In the genomic region with DNA sequence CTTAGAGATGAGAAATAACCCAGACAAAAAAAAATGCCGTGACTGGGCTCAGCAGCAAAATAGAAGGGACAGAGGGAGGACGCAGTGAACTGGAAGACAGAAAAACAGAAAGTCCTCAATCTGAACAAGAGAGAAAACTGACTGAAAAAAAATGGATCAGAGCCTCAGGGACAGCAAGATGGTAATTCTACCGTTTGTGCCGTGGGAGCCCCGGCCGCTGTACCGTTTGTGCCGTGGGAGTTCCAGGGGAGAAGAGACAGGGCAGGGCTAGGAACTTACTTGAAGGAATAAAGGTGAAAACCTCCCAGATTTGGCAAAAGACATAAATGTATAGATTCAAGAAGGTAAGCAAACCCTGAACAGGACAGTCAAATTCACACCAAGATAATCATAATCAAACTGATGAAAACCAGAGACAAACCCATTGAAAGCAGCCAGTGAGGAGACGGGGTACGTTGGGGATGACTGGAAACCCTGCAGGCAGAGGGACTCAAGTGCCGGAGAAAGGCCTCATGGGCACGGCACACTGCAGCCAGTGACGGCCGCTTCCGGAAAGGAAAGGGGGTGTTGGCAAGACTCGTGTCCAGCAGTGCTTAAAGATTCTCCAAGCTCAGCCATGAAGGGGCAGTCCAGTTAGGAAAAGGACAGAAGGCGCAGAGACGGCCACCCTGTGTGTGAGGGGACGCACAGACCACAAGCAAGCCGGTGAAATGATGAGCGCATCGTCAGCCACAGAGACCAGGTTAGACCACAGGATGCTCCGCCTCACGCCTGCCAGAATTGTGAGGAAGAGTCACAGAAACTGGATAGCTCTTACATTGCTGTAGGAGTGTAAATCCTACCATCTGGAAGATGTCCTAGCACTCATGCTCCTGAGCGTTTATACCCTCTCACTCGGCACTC, we compare ENCODE assay signal across 12 cellular contexts. TPM values are rescaled to one million over a fixed set of nuclear protein-coding genes. Genes with fewer than 3 reads are reported as not detected.
DNase-seq lines count a peak whose midpoint lies in the region; ATAC-seq, FAIRE-seq and TF ChIP-seq lines count a peak whose summit lies in the region.
"Had no signal": no experiment of that assay in that cellular context is flagged by ENCODE, and none has a peak within 500 bp of the region (broad histone marks: within the 10 kb centered on the region; RNA-seq: fewer than 3 reads in every experiment).

No MANE protein-coding gene starts in this region.

- H3K18ac ChIP-seq in IMR-90 (ENCODE audit: low read depth, low read length): no peak overlapping the region

- H3K4me1 ChIP-seq in IMR-90 (ENCODE audit: control insufficient read depth, insufficient read depth, low read length) (no peaks in the 10 kb centered on the region), HepG2 (ENCODE audit: insufficient read depth, low read length) (no peaks in the 10 kb centered on the region)

- H2BK120ac ChIP-seq in IMR-90 (ENCODE audit: low read depth, low read length): no peak overlapping the region

- WGBS in IMR-90 (ENCODE audit: extremely low coverage in 2 of 2, insufficient read length in 1 of 2), 2 experiments: 89% methylated on average over 14 of the region's 26 CpGs; no CpG with 5 or more reads in 1 of the 2 experiments
- WGBS in HepG2 (ENCODE audit: low lambda C conversion rate): 91% methylated on average over 24 of the region's 26 CpGs

- peaks cover 5% of the 10 kb centered on the region; the same call in 1 of the 2 replicates for H3K36me3 ChIP-seq in IMR-90 (ENCODE audit: control insufficient read depth, insufficient read depth, low read length)
- H3K36me3 ChIP-seq in HepG2 (replicated peaks in 1 of 2; ENCODE audit: control insufficient read depth in 1 of 2, insufficient read depth in 2 of 2, low read length in 2 of 2): peaks cover 0 to 13% of the 10 kb centered on the region in 2 experiments; a peak in 1 of 5 replicates

- POLR2A ChIA-PET in IMR-90 (lab: Charles Lee; ENCODE audit: unreplicated experiment) (no interaction called here), HepG2 (lab: Yijun Ruan, JAX) (no interaction called here)

- H3K27me3 ChIP-seq in IMR-90 (ENCODE audit: control insufficient read depth, insufficient read depth, low read length) (no peaks in the 10 kb centered on the region), HepG2 (ENCODE audit: control insufficient read depth in 1 of 2, insufficient read depth in 2 of 2, low read length in 2 of 2) (no peaks in the 10 kb centered on the region)
- H3K27me3 ChIP-seq: neutrophil had no signal

- no peak for DNase-seq in GM12891 (ENCODE audit: insufficient read length, low spot score)
- no peak for DNase-seq in IMR-90
- no peak for DNase-seq in effector CD4-positive, alpha-beta T cell
- DNase-seq in HepG2 (ENCODE audit: low spot score): no peak
- DNase-seq in stimulated activated CD4-positive, alpha-beta T cell treated with anti-CD3 and anti-CD28 coated beads, Interleukin-1b, Interleukin-23, amount 100 ng/mL, for 48 hours: no peak
- DNase-seq in activated naive CD4-positive, alpha-beta T cell treated with Interleukin-2 at 50 U/mL for 16 hours: no peak
- DNase-seq: DMS53, foreskin fibroblast, MV-4-11 had no signal

- no peak overlapping the region for H2BK20ac ChIP-seq in IMR-90 (ENCODE audit: low read depth, low read length)

- H3K27ac ChIP-seq in IMR-90 (ENCODE audit: insufficient read depth, low read length): no peak overlapping the region
- H3K27ac ChIP-seq in HepG2 (ENCODE audit: extremely low read length, insufficient read depth, low read length): no peak overlapping the region
- H3K27ac ChIP-seq: neutrophil had no signal

- no peak for TF ChIP-seq POLR2A in GM12891 (IDR thresholded peaks at IDR 0.05; ENCODE audit: low read depth, low read length)
- TF ChIP-seq POLR2A in IMR-90 (IDR thresholded peaks at IDR 0.05; ENCODE audit: low read depth, low read length): no peak
- no peak for TF ChIP-seq POLR2A in HepG2 (IDR thresholded peaks at IDR 0.05; ENCODE audit: insufficient read depth in 1 of 2, low read depth in 2 of 2, low read length in 2 of 2)

- H4K8ac ChIP-seq in IMR-90 (ENCODE audit: low read depth in 2 of 2, low read length in 2 of 2): no peak overlapping the region

- TF ChIP-seq EP300 in HepG2 (IDR thresholded peaks at IDR 0.05; ENCODE audit: low read depth in 2 of 2, low read length in 2 of 2) (no peak), HepG2 (CRISPR knock-in tag; IDR thresholded peaks at IDR 0.05; ENCODE audit: borderline replicate concordance) (no peak)

- no peak overlapping the region for H3K9ac ChIP-seq in IMR-90 (ENCODE audit: low read depth, low read length)
- no peak overlapping the region for H3K9ac ChIP-seq in HepG2 (ENCODE audit: insufficient read depth, low read depth, low read length)

- H2AK9ac ChIP-seq in IMR-90 (replicated peaks; ENCODE audit: low read depth, low read length, poor library complexity): peak overlapping the region; percentile 55

- H3K79me2 ChIP-seq in HepG2 (ENCODE audit: insufficient read depth, low read length): no peaks in the 10 kb centered on the region

- no peak overlapping the region for H2AK5ac ChIP-seq in IMR-90 (ENCODE audit: low read depth, low read length)

- in situ Hi-C loops in IMR-90 (cut with MboI; ENCODE audit: low sequenced_read_pairs): no loop called here
- in situ Hi-C loops in HepG2 (cut with HindIII; ENCODE audit: extremely low pct_ligation_motif_present, low pct_unique_long_range_greater_than_20kb): no loop called here

- H3K9me3 ChIP-seq in IMR-90 (ENCODE audit: control insufficient read depth, insufficient read depth, low read length) (no peaks in the 10 kb centered on the region), HepG2 (ENCODE audit: low read length) (no peaks in the 10 kb centered on the region)
- H3K9me3 ChIP-seq: neutrophil had no signal

- dilution Hi-C loops in IMR-90 (cut with HindIII; ENCODE audit: low sequenced_read_pairs, unreplicated experiment): no loop called here

- CTCF ChIA-PET in IMR-90 (lab: Yijun Ruan, JAX): no interaction called here
- CTCF ChIA-PET in HepG2 (lab: Yijun Ruan, JAX; ENCODE audit: low intra/inter-chr PET ratio, low total read pairs): no interaction called here

- no peaks in the 10 kb centered on the region for H3K9me1 ChIP-seq in IMR-90 (ENCODE audit: insufficient read depth, low read length)

- H3K4ac ChIP-seq in IMR-90 (ENCODE audit: low read depth, low read length): no peak overlapping the region

- no peak overlapping the region for H2BK5ac ChIP-seq in IMR-90 (ENCODE audit: low read depth, low read length, poor library complexity, severe bottlenecking)

- no peak overlapping the region for H3K23ac ChIP-seq in IMR-90 (ENCODE audit: low read depth, low read length)

- no peaks in the 10 kb centered on the region for H3K79me1 ChIP-seq in IMR-90 (ENCODE audit: low read depth in 1 of 2, low read length in 2 of 2)

- no peak overlapping the region for H3K4me3 ChIP-seq in IMR-90 (ENCODE audit: insufficient read depth, low read depth, low read length)
- no peak overlapping the region for H3K4me3 ChIP-seq in HepG2 (replicated peaks in 1 of 3; ENCODE audit: insufficient read depth in 1 of 3, low read depth in 2 of 3, low read length in 3 of 3)

- peak; percentile 74 for FAIRE-seq in GM12891 (lab: Jason Lieb, UNC)
- no peak for FAIRE-seq in HepG2 (lab: Jason Lieb, UNC)

- intact Hi-C loops in IMR-90 (cut with micrococcal nuclease): no loop called here
- intact Hi-C loops in HepG2 (cut with micrococcal nuclease; ENCODE audit: unreplicated experiment): loop anchor here (10.0 kb wide), 1 partner anchor 289 kb away; no protein-coding TSS in a partner anchor

- TF ChIP-seq CTCF in IMR-90 (conservative IDR thresholded peaks at IDR 0.05; ENCODE audit: low read depth, low read length) (no peak), HepG2 (CRISPR knock-in tag; IDR thresholded peaks at IDR 0.05) (no peak)

- H2AFZ ChIP-seq in IMR-90 (replicated peaks; ENCODE audit: low read length, poor library complexity): no peak overlapping the region
- no peak overlapping the region for H2AFZ ChIP-seq in HepG2 (ENCODE audit: low read length)

- ATAC-seq in GM19452 (IDR thresholded peaks at IDR 0.05; ENCODE audit: unreplicated experiment): peak; percentile 31
- peak; percentile 49 for ATAC-seq in HG02885 (IDR thresholded peaks at IDR 0.05; ENCODE audit: poor library complexity, unreplicated experiment)
- 0 out of 2 replicates have a peak, but pooled peaks have one; percentile 16 for ATAC-seq in IMR-90 (ENCODE audit: low read depth)
- no peak for ATAC-seq in HepG2

- no peak overlapping the region for H4K91ac ChIP-seq in IMR-90 (ENCODE audit: insufficient read depth, low read depth, low read length)

- BruUV-seq in IMR-90 (replicated peaks; lab: Mats Ljungman, UMichigan) (no TSS peak), HepG2 (replicated peaks; lab: Mats Ljungman, UMichigan) (no TSS peak)

- H3K4me2 ChIP-seq in IMR-90 (ENCODE audit: low read depth, low read length) (no peak overlapping the region), HepG2 (ENCODE audit: low read depth, low read length) (no peak overlapping the region)

- TF ChIP-seq RAD21 in IMR-90 (IDR thresholded peaks at IDR 0.05; ENCODE audit: low read length): no peak
- no peak for TF ChIP-seq RAD21 in HepG2 (CRISPR knock-in tag; IDR thresholded peaks at IDR 0.05)

- no peak overlapping the region for H3K56ac ChIP-seq in IMR-90 (ENCODE audit: extremely low read depth, insufficient read depth, low read length)

- H4K20me1 ChIP-seq in IMR-90 (ENCODE audit: insufficient read depth, low read length) (no peaks in the 10 kb centered on the region), HepG2 (ENCODE audit: insufficient read depth, low read length) (no peaks in the 10 kb centered on the region)

- H2BK15ac ChIP-seq in IMR-90 (ENCODE audit: low read depth, low read length): no peak overlapping the region

- H3K14ac ChIP-seq in IMR-90 (replicated peaks; ENCODE audit: low read depth, low read length): no peak overlapping the region

- no peak overlapping the region for H4K5ac ChIP-seq in IMR-90 (ENCODE audit: low read depth, low read length)

RNA-seq across cellular contexts. Expression of a gene that starts 40.0 kb away (rescaled TPM):
- 34.8 TPM for polyA plus RNA-seq in GM12891 (2012; ENCODE audit: low read depth, missing spikeins)
- total RNA-seq in IMR-90 (2012; rRNA removed) (0.28 and 0.36 TPM in 2 replicates), HepG2 (2016; rRNA removed; fragmentation: Illumina TruSeq; extraction: Trizol) (not detected in 2 replicates)
- polyA plus RNA-seq in IMR-90 (2012; rRNA removed) (1.8 TPM in 2 replicates), HepG2 (2011; rRNA removed) (0.04 TPM in 1 of 2 replicates, not detected in the other)
- polyA plus RNA-seq in IMR-90 (2012; cell fraction: cytosol; rRNA removed): 0.86 and 2.1 TPM in 2 replicates
- polyA plus RNA-seq in IMR-90 (2012; cell fraction: nucleus; rRNA removed; ENCODE audit: low replicate concordance): 2.4 and 4.0 TPM in 2 replicates
- total RNA-seq in HepG2 (2016; cell fraction: cytosol; rRNA removed; fragmentation: Illumina TruSeq; extraction: Trizol; ENCODE audit: low read depth): not detected in 2 replicates
- not detected in 2 replicates for total RNA-seq in HepG2 (2016; cell fraction: insoluble cytoplasmic fraction; rRNA removed; fragmentation: Illumina TruSeq; extraction: Trizol)
- not detected in 2 replicates for total RNA-seq in HepG2 (2016; cell fraction: membrane; rRNA removed; fragmentation: Illumina TruSeq; extraction: Trizol)
- not detected in 2 replicates for total RNA-seq in HepG2 (2016; cell fraction: nucleus; rRNA removed; fragmentation: Illumina TruSeq; extraction: Trizol)
- polyA plus RNA-seq in HepG2 (2011; cell fraction: cytosol; rRNA removed): 0.03 TPM in 1 of 2 replicates, not detected in the other
- polyA plus RNA-seq in HepG2 (2011; cell fraction: nucleus; rRNA removed): 0.12 and 0.23 TPM in 2 replicates
- 0.04 and 0.05 TPM in 2 replicates for polyA plus RNA-seq in HepG2 (2012)
- polyA plus RNA-seq in HepG2 (2016; cell fraction: cytosol; fragmentation: Illumina TruSeq; extraction: Trizol; ENCODE audit: low read depth): not detected in 2 replicates
- not detected in 2 replicates for polyA plus RNA-seq in HepG2 (2016; cell fraction: insoluble cytoplasmic fraction; fragmentation: Illumina TruSeq; extraction: Trizol; ENCODE audit: low read depth)
- not detected in 2 replicates for polyA plus RNA-seq in HepG2 (2016; cell fraction: membrane; fragmentation: Illumina TruSeq; extraction: Trizol; ENCODE audit: low read depth)
- polyA plus RNA-seq in HepG2 (2016; cell fraction: nucleus; fragmentation: Illumina TruSeq; extraction: Trizol; ENCODE audit: insufficient read depth, low read depth): not detected in 2 replicates
- polyA minus RNA-seq in HepG2 (2011; rRNA and poly(A)+ RNA removed; ENCODE audit: low replicate concordance): 0.42 TPM in 1 of 2 replicates, not detected in the other
- not detected in 2 replicates for polyA minus RNA-seq in HepG2 (2011; cell fraction: cytosol; rRNA and poly(A)+ RNA removed)
- polyA minus RNA-seq in HepG2 (2011; cell fraction: nucleus; rRNA and poly(A)+ RNA removed): not detected in 2 replicates
